ENCODE assay signal across 16 cellular contexts in the genomic region with DNA sequence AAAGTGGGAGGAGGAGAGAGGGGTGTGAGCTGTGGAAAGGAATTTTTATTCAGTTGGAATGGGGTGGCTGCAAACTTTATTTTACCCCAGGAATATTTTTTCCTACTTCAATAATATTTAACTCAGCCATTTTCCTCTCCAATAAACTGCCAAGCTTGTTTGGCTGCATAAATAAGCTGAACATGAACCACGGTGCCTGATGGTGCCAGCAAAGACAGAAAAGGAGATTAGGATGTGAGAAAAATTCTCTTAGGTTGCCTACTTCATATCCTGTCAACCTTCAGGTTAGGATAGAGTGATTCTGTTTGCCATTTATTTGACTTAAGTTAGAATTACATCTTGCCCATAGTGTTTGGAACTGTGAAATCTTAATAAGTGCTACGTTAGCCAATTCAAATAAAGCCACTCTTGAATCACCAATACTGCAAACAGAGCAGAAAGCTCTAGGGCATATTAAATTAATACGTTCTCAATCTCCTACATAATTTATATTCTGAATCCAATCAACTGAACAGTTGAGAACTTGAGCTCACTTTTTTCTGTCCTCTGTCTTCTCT.
DNase-seq lines count a peak whose midpoint lies in the region; ATAC-seq, FAIRE-seq and TF ChIP-seq lines count a peak whose summit lies in the region.
"Had no signal": no experiment of that assay in that cellular context is flagged by ENCODE, and none has a peak within 500 bp of the region (broad histone marks: within the 10 kb centered on the region; RNA-seq: fewer than 3 reads in every experiment).

No MANE protein-coding gene starts in this region.

- H3K4me2 ChIP-seq in PC-3 (ENCODE audit: low read length) (no peak overlapping the region), neuronal stem cell (ENCODE audit: insufficient read depth, low read length, poor library complexity, severe bottlenecking) (no peak overlapping the region)

- H2BK15ac ChIP-seq in neuronal stem cell (ENCODE audit: low read length) = no peak overlapping the region

- no peaks in the 10 kb centered on the region for H4K20me1 ChIP-seq in PC-3 (ENCODE audit: low read length)
- H4K20me1 ChIP-seq: BLaER1 treated with 17β-estradiol and CSF1 and Interleukin-3, amounts not matched to agents 10 nM and 100 nM had no signal

- H3K79me2 ChIP-seq in PC-3 (ENCODE audit: low read length) = no peaks in the 10 kb centered on the region

- TF ChIP-seq POLR2A in body of pancreas (IDR thresholded peaks at IDR 0.05) = no peak

- no peak for FAIRE-seq in pancreas (lab: Jason Lieb, UNC)
- FAIRE-seq: K562 had no signal

- WGBS in body of pancreas, 2 donors = 21 to 25% methylated on average over 3 of the region's 3 CpGs
- 13 to 15% methylated on average over 3 of the region's 3 CpGs for WGBS in pancreas, 2 donors
- WGBS in neuronal stem cell (ENCODE audit: extremely low coverage in 2 of 2, insufficient read length in 2 of 2, insufficient replicate concordance in 1 of 2), 2 donors = no CpG with 5 or more reads among the region's 3 CpGs

- no peak overlapping the region for H3K14ac ChIP-seq in neuronal stem cell (ENCODE audit: low read length)

- TF ChIP-seq CTCF in 22Rv1 (IDR thresholded peaks at IDR 0.05) = no peak
- no peak for TF ChIP-seq CTCF in PC-3 (conservative IDR thresholded peaks at IDR 0.05; ENCODE audit: low read depth, low read length)
- no peak for TF ChIP-seq CTCF in body of pancreas (IDR thresholded peaks at IDR 0.05)
- TF ChIP-seq CTCF in pancreas (IDR thresholded peaks at IDR 0.05) = no peak

- H3F3A ChIP-seq in PC-3 (ENCODE audit: low read length, unreplicated experiment) = no peaks in the 10 kb centered on the region

- H3K27ac ChIP-seq in 22Rv1 (peak overlapping the region; percentile 20; the same call in 1 of the 2 replicates), PC-3 (ENCODE audit: low read length) (no peak overlapping the region), body of pancreas (no peak overlapping the region), pancreas (no peak overlapping the region), neuronal stem cell (replicated peaks; ENCODE audit: low read length) (no peak overlapping the region)
- H3K27ac ChIP-seq: HL-60 had no signal

- H2AFZ ChIP-seq in PC-3 (ENCODE audit: low read length) = no peak overlapping the region
- H2AFZ ChIP-seq in neuronal stem cell (ENCODE audit: low read length) = no peak overlapping the region

- no peak overlapping the region for H3K18ac ChIP-seq in neuronal stem cell (ENCODE audit: low read length)

- no peak overlapping the region for H4K91ac ChIP-seq in neuronal stem cell (ENCODE audit: low read depth, low read length, poor library complexity)

- H3K4ac ChIP-seq in neuronal stem cell (ENCODE audit: low read length) = no peak overlapping the region

- ATAC-seq in PC-3 (peak; percentile 71), body of pancreas (peak; percentile 27), pancreas (peak; percentile 48 to 68 (median 54)), HG02840 (IDR thresholded peaks at IDR 0.05; ENCODE audit: low FRiP score, unreplicated experiment) (no peak), HG02642 (IDR thresholded peaks at IDR 0.05; ENCODE audit: poor library complexity, unreplicated experiment) (no peak)
- ATAC-seq: K562 had no signal

- H4K8ac ChIP-seq in neuronal stem cell (ENCODE audit: low read depth, low read length) = no peak overlapping the region

- H2AK5ac ChIP-seq in neuronal stem cell (ENCODE audit: low read depth, low read length) = no peak overlapping the region

- CTCF ChIA-PET in PC-3 (lab: Charles Lee) = no interaction called here

- H2BK12ac ChIP-seq in neuronal stem cell (ENCODE audit: low read length) = no peak overlapping the region

- no peaks in the 10 kb centered on the region for H3K9me3 ChIP-seq in PC-3 (ENCODE audit: low read length)
- H3K9me3 ChIP-seq in body of pancreas = peaks cover 0 to 3% (median 0%) of the 10 kb centered on the region in 3 donors
- no peaks in the 10 kb centered on the region for H3K9me3 ChIP-seq in pancreas
- H3K9me3 ChIP-seq in neuronal stem cell (replicated peaks in 1 of 2; ENCODE audit: control insufficient read depth in 2 of 2, insufficient read depth in 1 of 2, low read depth in 1 of 2, low read length in 2 of 2) = peaks cover 2 to 5% of the 10 kb centered on the region in 2 donors
- H3K9me3 ChIP-seq: HAP-1 had no signal

- H3K9me2 ChIP-seq in PC-3 (replicated peaks; ENCODE audit: low read length) = no peaks in the 10 kb centered on the region

- H3K4me1 ChIP-seq in PC-3 (ENCODE audit: insufficient read depth, low read length) (no peaks in the 10 kb centered on the region), body of pancreas (peaks cover 9% of the 10 kb centered on the region), pancreas (peaks cover 0 to 8% (median 4%) of the 10 kb centered on the region in 3 donors), neuronal stem cell (ENCODE audit: control insufficient read depth in 2 of 2, insufficient read depth in 1 of 2, low read depth in 1 of 2, low read length in 2 of 2) (peaks cover 2 to 3% of the 10 kb centered on the region in 2 donors)
- H3K4me1 ChIP-seq: HAP-1 had no signal

- H3K36me3 ChIP-seq in PC-3 (ENCODE audit: low read depth, low read length) = no peaks in the 10 kb centered on the region
- H3K36me3 ChIP-seq in body of pancreas (replicated peaks in 1 of 2; ENCODE audit: insufficient read depth in 1 of 2, low read depth in 2 of 2) = no peaks in the 10 kb centered on the region
- H3K36me3 ChIP-seq in pancreas = no peaks in the 10 kb centered on the region
- no peaks in the 10 kb centered on the region for H3K36me3 ChIP-seq in neuronal stem cell (replicated peaks in 1 of 2; ENCODE audit: control insufficient read depth in 2 of 2, insufficient read depth in 2 of 2, low read length in 2 of 2)
- H3K36me3 ChIP-seq: BLaER1 treated with 17β-estradiol and CSF1 and Interleukin-3, amounts not matched to agents 10 nM and 100 nM; HAP-1 had no signal

- no peaks in the 10 kb centered on the region for H3K79me1 ChIP-seq in neuronal stem cell (ENCODE audit: low read depth, low read length)

- H3K4me3 ChIP-seq in PC-3 (ENCODE audit: low read length) (no peak overlapping the region), body of pancreas (no peak overlapping the region), pancreas (no peak overlapping the region), neuronal stem cell (ENCODE audit: low read length in 2 of 2) (no peak overlapping the region)
- H3K4me3 ChIP-seq: BLaER1 treated with 17β-estradiol and CSF1 and Interleukin-3, amounts not matched to agents 10 nM and 100 nM; HAP-1; K562 had no signal

- H2BK120ac ChIP-seq in neuronal stem cell (ENCODE audit: low read depth, low read length) = no peak overlapping the region

- intact Hi-C loops in PC-3 (cut with micrococcal nuclease) = no loop called here
- intact Hi-C loops in body of pancreas (cut with DNase I) = no loop called here
- intact Hi-C loops in pancreas (cut with DNase I) = no loop called here

- H3K27me3 ChIP-seq in PC-3 (ENCODE audit: low read length) (no peaks in the 10 kb centered on the region), body of pancreas (no peaks in the 10 kb centered on the region), pancreas (no peaks in the 10 kb centered on the region), neuronal stem cell (ENCODE audit: control insufficient read depth in 3 of 3, insufficient read depth in 3 of 3, low read depth in 1 of 3, low read length in 3 of 3) (no peaks in the 10 kb centered on the region)
- H3K27me3 ChIP-seq: BLaER1 treated with 17β-estradiol and CSF1 and Interleukin-3, amounts not matched to agents 10 nM and 100 nM had no signal

- DNase-seq in PC-3 = no peak
- peak in 1 of 4 donors; percentile 14 for DNase-seq in body of pancreas
- DNase-seq in pancreas = no peak
- DNase-seq in neuronal stem cell (ENCODE audit: low spot score) = no peak
- DNase-seq: 8988T; Calu3; CD4-positive, CD25-positive, alpha-beta regulatory T cell; DMS 273 treated with DMSO at 0.1 percent for 48 hours; GOT3 had no signal

- no peak overlapping the region for H3K23ac ChIP-seq in neuronal stem cell (ENCODE audit: low read depth, low read length, poor library complexity)

- POLR2A ChIA-PET in PC-3 (lab: Charles Lee; ENCODE audit: unreplicated experiment) = no interaction called here

- H3K9ac ChIP-seq in PC-3 (ENCODE audit: low read length) = no peak overlapping the region
- H3K9ac ChIP-seq in neuronal stem cell (ENCODE audit: low read depth, low read length, poor library complexity) = no peak overlapping the region
- H3K9ac ChIP-seq: BLaER1 treated with 17β-estradiol and CSF1 and Interleukin-3, amounts not matched to agents 10 nM and 100 nM had no signal

- no TSS peak for BruUV-seq in PC-3 (replicated peaks; lab: Mats Ljungman, UMichigan)

- no peak overlapping the region for H2BK5ac ChIP-seq in neuronal stem cell (ENCODE audit: low read length)

Comparison
In these comparisons a context has a peak if more than half of its experiments do, and no peak if none do; other contexts are left out.
1. ATAC-seq: peak in PC-3 (single experiment), body of pancreas (single experiment) and pancreas (4 of 4); none in HG02840 (single experiment) and HG02642 (single experiment).